ENCODE assay signal across 35 cellular contexts in the genomic region with DNA sequence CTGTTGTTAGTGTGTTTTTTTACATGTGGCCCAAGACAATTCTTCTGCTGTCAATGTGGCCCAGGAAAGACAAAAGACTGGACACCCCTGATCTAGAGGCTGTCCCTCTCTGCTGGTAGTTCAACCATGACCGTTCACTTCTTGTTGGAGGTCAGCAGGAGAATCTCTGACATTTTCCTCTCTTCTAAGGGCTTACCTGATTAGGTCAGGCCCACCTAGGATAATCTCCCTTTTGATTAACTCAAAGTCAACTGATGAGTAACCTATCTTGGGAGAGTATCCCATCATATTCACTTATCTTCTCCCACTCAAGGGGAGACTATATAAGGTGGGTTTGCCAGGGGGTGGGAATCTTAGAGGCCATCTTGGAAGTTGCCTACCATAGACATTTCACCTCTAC.
"Had no signal": no experiment of that assay in that cellular context is flagged by ENCODE, and none has a peak within 500 bp of the region (broad histone marks: within the 10 kb centered on the region; RNA-seq: fewer than 3 reads in every experiment).

No MANE protein-coding gene starts in this region.

- H3K4me3 ChIP-seq: MG63 had no signal

- H3K36me3 ChIP-seq: MG63 had no signal

- H3K9me3 ChIP-seq: MG63 had no signal

- H3K27me3 ChIP-seq: MG63 had no signal

- DNase-seq: Karpas-422, Kasumi-1, MG63, MM.1S, MV-4-11, NCI-H1048, NCI-H1092, NCI-H1092 treated with DMSO at 0.1 percent for 48 hours, NCI-H1105, NCI-H1105 treated with DMSO at 0.1 percent for 48 hours, NCI-H1417, NCI-H1417 treated with DMSO at 0.1 percent for 48 hours, NCI-H1436, NCI-H1436 treated with DMSO at 0.1 percent for 48 hours, NCI-H146, NCI-H1694, NCI-H1694 treated with DMSO at 0.1 percent for 48 hours, NCI-H187, NCI-H187 treated with DMSO at 0.1 percent for 48 hours, NCI-H1930, NCI-H2029, NCI-H2029 treated with DMSO at 0.1 percent for 48 hours, NCI-H2081, NCI-H2081 treated with DMSO at 0.1 percent for 48 hours, NCI-H2107, NCI-H2171, NCI-H2171 treated with DMSO at 0.1 percent for 48 hours, NCI-H2227 treated with DMSO at 0.1 percent for 48 hours, NCI-H226, NCI-H345, NCI-H446, NCI-H446 treated with DMSO at 0.1 percent for 48 hours, NCI-H510A, NCI-H510A treated with DMSO at 0.1 percent for 48 hours, NCI-H524 had no signal
